ENCODE assay signal across 7 cellular contexts in the genomic region with DNA sequence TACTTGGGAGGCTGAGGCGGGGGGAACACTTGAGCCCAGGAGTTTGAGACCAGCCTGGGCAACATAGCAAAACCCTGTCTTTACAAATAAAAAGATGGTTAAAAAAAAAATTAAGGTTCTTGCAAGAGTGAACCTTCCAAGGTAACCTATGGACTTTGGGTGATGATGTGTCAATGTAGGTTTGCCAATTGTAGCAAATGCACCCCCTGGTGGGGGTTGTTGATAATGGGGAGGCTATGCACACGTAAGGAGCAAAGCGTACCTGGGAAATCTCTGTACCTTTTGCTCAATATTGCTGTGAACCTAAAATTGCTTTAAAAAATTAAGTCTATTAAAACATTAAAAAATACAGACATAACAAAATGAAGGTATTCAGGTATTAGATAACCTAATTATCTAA.
DNase-seq lines count a peak whose midpoint lies in the region; ATAC-seq, FAIRE-seq and TF ChIP-seq lines count a peak whose summit lies in the region.

No MANE protein-coding gene starts in this region.

- H3K9ac ChIP-seq in keratinocyte (ENCODE audit: control insufficient read depth, extremely low read depth, insufficient read depth, low read length): no peak overlapping the region

- POLR2A ChIA-PET in CD4-positive, alpha-beta T cell (lab: Charles Lee): no interaction called here

- H3K27me3 Mint-ChIP-seq in CD4-positive, alpha-beta T cell: no peaks in the 10 kb centered on the region

- dilution Hi-C loops in keratinocyte (cut with MboI; ENCODE audit: extremely low pct_ligation_motif_present, low sequenced_read_pairs): no loop called here

- intact Hi-C loops in CD4-positive, alpha-beta T cell (cut with DNase I, micrococcal nuclease): no loop called here

- ATAC-seq in HG03175 (IDR thresholded peaks at IDR 0.05; ENCODE audit: unreplicated experiment) (peak; percentile 62), GM21515 (IDR thresholded peaks at IDR 0.05; ENCODE audit: unreplicated experiment) (no peak)
- no peak for ATAC-seq in CD4-positive, alpha-beta T cell (ENCODE audit: poor library complexity)

- no peaks in the 10 kb centered on the region for H3K79me2 ChIP-seq in keratinocyte (ENCODE audit: control insufficient read depth, insufficient read depth, low read length)

- no peaks in the 10 kb centered on the region for H3K4me1 Mint-ChIP-seq in CD4-positive, alpha-beta T cell (ENCODE audit: low read depth)

- TF ChIP-seq CTCF in GM12874 (IDR thresholded peaks at IDR 0.05; ENCODE audit: insufficient read depth, low read depth, low read length) (peak; percentile 47; the same call in 1 of the 2 replicates), WI38 (IDR thresholded peaks at IDR 0.05; ENCODE audit: low read depth, low read length) (peak; percentile 44), keratinocyte (optimal IDR thresholded peaks at IDR 0.05 in 1 of 3, IDR thresholded peaks at IDR 0.05 in 1 of 3, conservative IDR thresholded peaks at IDR 0.05 in 1 of 3; ENCODE audit: extremely low read depth in 1 of 3, insufficient read depth in 2 of 3, low read length in 3 of 3) (peak; percentile 47 to 63 (median 50))
- no peak for TF ChIP-seq CTCF in CD4-positive, alpha-beta T cell (IDR thresholded peaks at IDR 0.05)

- peaks cover 56% of the 10 kb centered on the region for H3K36me3 Mint-ChIP-seq in CD4-positive, alpha-beta T cell (ENCODE audit: low read depth)

- H3K9me3 Mint-ChIP-seq in CD4-positive, alpha-beta T cell: peaks cover under 1% of the 10 kb centered on the region

- no peak overlapping the region for H3K4me3 Mint-ChIP-seq in CD4-positive, alpha-beta T cell

- peak; percentile 11 for DNase-seq in keratinocyte (ENCODE audit: low read depth, low spot score)
- no peak for DNase-seq in dedifferentiated amniotic fluid mesenchymal stem cell (ENCODE audit: extremely low spot score)
- DNase-seq in CD4-positive, alpha-beta T cell: no peak

- CTCF ChIA-PET in CD4-positive, alpha-beta T cell (lab: Charles Lee): no interaction called here

- no peak overlapping the region for H3K4me2 ChIP-seq in keratinocyte (ENCODE audit: control insufficient read depth, extremely low read depth, insufficient read depth, low read depth, low read length)

- no peak overlapping the region for H3K4me3 ChIP-seq in WI38 (ENCODE audit: low read depth, low read length)
- no peak overlapping the region for H3K4me3 ChIP-seq in keratinocyte (ENCODE audit: control insufficient read depth in 2 of 3, extremely low read depth in 1 of 3, insufficient read depth in 2 of 3, low read depth in 1 of 3, low read length in 3 of 3)

- no peak overlapping the region for H3K27ac Mint-ChIP-seq in CD4-positive, alpha-beta T cell

- no peaks in the 10 kb centered on the region for H4K20me1 ChIP-seq in keratinocyte (ENCODE audit: control insufficient read depth, extremely low read depth, insufficient read depth, low read length)

- H3K27me3 ChIP-seq in keratinocyte (ENCODE audit: control insufficient read depth, extremely low read depth, insufficient read depth, low read length): no peaks in the 10 kb centered on the region
- no peaks in the 10 kb centered on the region for H3K27me3 ChIP-seq in CD4-positive, alpha-beta T cell (ENCODE audit: control insufficient read depth, insufficient read depth, low read length)

- no peaks in the 10 kb centered on the region for H3K9me1 ChIP-seq in keratinocyte (ENCODE audit: control insufficient read depth, extremely low read depth, insufficient read depth, low read length)

- no peak for FAIRE-seq in keratinocyte (lab: Jason Lieb, UNC)

- no peaks in the 10 kb centered on the region for H3K4me1 ChIP-seq in keratinocyte (ENCODE audit: control insufficient read depth, extremely low read depth, insufficient read depth, low read length)

- H3K36me3 ChIP-seq in keratinocyte (ENCODE audit: control insufficient read depth in 2 of 2, extremely low read depth in 1 of 2, insufficient read depth in 2 of 2, low read length in 2 of 2): peaks cover 0 to 4% of the 10 kb centered on the region in 2 experiments

- H3K9me3 ChIP-seq in keratinocyte (ENCODE audit: control insufficient read depth, low read depth, low read length): no peaks in the 10 kb centered on the region
- H3K9me3 ChIP-seq in CD4-positive, alpha-beta T cell (ENCODE audit: control insufficient read depth, low read length): no peaks in the 10 kb centered on the region

- no peak overlapping the region for H2AFZ ChIP-seq in keratinocyte (ENCODE audit: control insufficient read depth, low read length)

- H3K27ac ChIP-seq in keratinocyte (ENCODE audit: control insufficient read depth, insufficient read depth, low read length): no peak overlapping the region
- H3K27ac ChIP-seq in CD4-positive, alpha-beta T cell (ENCODE audit: low read depth, low read length): no peak overlapping the region
